In genomic region chr7:112898432-112899290, GRCh38 we compare ENCODE assay signal across 1 cellular context.
TF ChIP-seq lines count a peak whose summit lies in the region.

No MANE protein-coding gene starts in this region.

TF ChIP-seq in HepG2, 621 proteins besides CTCF, POLR2A, EP300 and RAD21 (continued from another document and continues in another):
- TF ChIP-seq ZBTB33 (CRISPR knock-in tag; IDR thresholded peaks at IDR 0.05) = no peak
- TF ChIP-seq ZNF709 (CRISPR knock-in tag; IDR thresholded peaks at IDR 0.05) = no peak
- peak; percentile 27; the same call in 1 of the 2 replicates for TF ChIP-seq ZFP91 (CRISPR knock-in tag; IDR thresholded peaks at IDR 0.05; ENCODE audit: borderline replicate concordance)
- peak; percentile 70; the same call in 1 of the 2 replicates for TF ChIP-seq ZNF788 (CRISPR knock-in tag; IDR thresholded peaks at IDR 0.05; ENCODE audit: borderline replicate concordance)
- TF ChIP-seq MYC (CRISPR knock-in tag; IDR thresholded peaks at IDR 0.05; ENCODE audit: borderline replicate concordance) = no peak
- TF ChIP-seq ZBTB42 (CRISPR knock-in tag; IDR thresholded peaks at IDR 0.05) = no peak
- peak; percentile 83 for TF ChIP-seq FOXA3 (CRISPR knock-in tag; IDR thresholded peaks at IDR 0.05)
- no peak for TF ChIP-seq PAX8 (CRISPR knock-in tag; IDR thresholded peaks at IDR 0.05; ENCODE audit: borderline replicate concordance)
- no peak for TF ChIP-seq MXD4 (CRISPR knock-in tag; IDR thresholded peaks at IDR 0.05)
- no peak for TF ChIP-seq CREB1 (IDR thresholded peaks at IDR 0.05)
- TF ChIP-seq CREB1 (CRISPR knock-in tag; IDR thresholded peaks at IDR 0.05) = no peak
- TF ChIP-seq ZNF850 (CRISPR knock-in tag; conservative IDR thresholded peaks at IDR 0.05) = no peak
- TF ChIP-seq ZNF263 (CRISPR knock-in tag; IDR thresholded peaks at IDR 0.05) = no peak
- TF ChIP-seq ZFP82 (CRISPR knock-in tag; IDR thresholded peaks at IDR 0.05; ENCODE audit: borderline replicate concordance) = no peak
- peak; percentile 21 for TF ChIP-seq ZNF687 (CRISPR knock-in tag; IDR thresholded peaks at IDR 0.05)
- no peak; the same call in 1 of the 2 replicates for TF ChIP-seq NCOR1 (IDR thresholded peaks at IDR 0.05; ENCODE audit: borderline replicate concordance, low read length)
- peak; percentile 71 for TF ChIP-seq TBX2 (CRISPR knock-in tag; IDR thresholded peaks at IDR 0.05; ENCODE audit: borderline replicate concordance)
- TF ChIP-seq ZNF331 (CRISPR knock-in tag; IDR thresholded peaks at IDR 0.05) = peak; percentile 49; the same call in 1 of the 2 replicates
- TF ChIP-seq SMAD9 (CRISPR knock-in tag; IDR thresholded peaks at IDR 0.05) = no peak
- TF ChIP-seq POLR2AphosphoS5 (IDR thresholded peaks at IDR 0.05; ENCODE audit: low read depth, low read length) = no peak
- TF ChIP-seq ATF5 (CRISPR knock-in tag; IDR thresholded peaks at IDR 0.05; ENCODE audit: low read depth) = no peak
- no peak for TF ChIP-seq HDAC6 (IDR thresholded peaks at IDR 0.05; ENCODE audit: low read depth, low read length)
- TF ChIP-seq TERF1 (CRISPR knock-in tag; IDR thresholded peaks at IDR 0.05) = no peak
- TF ChIP-seq MXD1 (CRISPR knock-in tag; IDR thresholded peaks at IDR 0.05) = no peak
- no peak for TF ChIP-seq CEBPZ (IDR thresholded peaks at IDR 0.05; ENCODE audit: low read length)
- peak; percentile 71; the same call in 1 of the 2 replicates for TF ChIP-seq FOXJ3 (CRISPR knock-in tag; IDR thresholded peaks at IDR 0.05; ENCODE audit: borderline replicate concordance)
- no peak for TF ChIP-seq GPN1 (CRISPR knock-in tag; IDR thresholded peaks at IDR 0.05; ENCODE audit: borderline replicate concordance)
- no peak for TF ChIP-seq LBX2 (CRISPR knock-in tag; IDR thresholded peaks at IDR 0.05; ENCODE audit: borderline replicate concordance)
- TF ChIP-seq TP53 (CRISPR knock-in tag; conservative IDR thresholded peaks at IDR 0.05) = no peak
- TF ChIP-seq KDM5A (IDR thresholded peaks at IDR 0.05; ENCODE audit: borderline replicate concordance, low read length) = no peak; the same call in 1 of the 2 replicates
- no peak for TF ChIP-seq NONO (IDR thresholded peaks at IDR 0.05)
- peak; percentile 41; the same call in 1 of the 2 replicates for TF ChIP-seq NONO (CRISPR knock-in tag; conservative IDR thresholded peaks at IDR 0.05)
- TF ChIP-seq DNMT1 (CRISPR knock-in tag; IDR thresholded peaks at IDR 0.05) = no peak
- TF ChIP-seq HNRNPK (IDR thresholded peaks at IDR 0.05; ENCODE audit: low read depth, low read length, poor library complexity, severe bottlenecking) = no peak
- TF ChIP-seq ZFP36L1 (CRISPR knock-in tag; IDR thresholded peaks at IDR 0.05) = no peak
- TF ChIP-seq ZMYM4 (CRISPR knock-in tag; IDR thresholded peaks at IDR 0.05) = peak; percentile 91
- no peak for TF ChIP-seq JUNB (CRISPR knock-in tag; IDR thresholded peaks at IDR 0.05; ENCODE audit: borderline replicate concordance)
- TF ChIP-seq ZNF446 (CRISPR knock-in tag; IDR thresholded peaks at IDR 0.05) = no peak
- TF ChIP-seq ZNF841 (CRISPR knock-in tag; IDR thresholded peaks at IDR 0.05; ENCODE audit: borderline replicate concordance) = no peak
- no peak for TF ChIP-seq ZNF619 (CRISPR knock-in tag; IDR thresholded peaks at IDR 0.05)
- TF ChIP-seq ZNF326 (CRISPR knock-in tag; IDR thresholded peaks at IDR 0.05; ENCODE audit: borderline replicate concordance) = no peak
- peak; percentile 63; the same call in 1 of the 2 replicates for TF ChIP-seq ARID4A (CRISPR knock-in tag; IDR thresholded peaks at IDR 0.05; ENCODE audit: borderline replicate concordance)
- peak; percentile 79; the same call in 1 of the 2 replicates for TF ChIP-seq THRA (CRISPR knock-in tag; IDR thresholded peaks at IDR 0.05; ENCODE audit: borderline replicate concordance)
- TF ChIP-seq ZNF740 (CRISPR knock-in tag; IDR thresholded peaks at IDR 0.05) = no peak
